In genomic region chr2:1706089-1706841, GRCh38 we compare ENCODE assay signal across 8 cellular contexts. TPM values are rescaled to one million over a fixed set of nuclear protein-coding genes. Genes with fewer than 3 reads are reported as not detected.
A peak's percentile ranks its signal among the peaks of the same experiment; 100 is the strongest.
DNase-seq lines count a peak whose midpoint lies in the region; TF ChIP-seq lines count a peak whose summit lies in the region.
"Not testable (repeated sequence)": the region's sequence is repeated elsewhere in the genome, so short reads cannot be mapped to it uniquely, and the experiment has no call there.
"Had no signal": no experiment of that assay in that cellular context is flagged by ENCODE, and none has a peak within 500 bp of the region (broad histone marks: within the 10 kb centered on the region; RNA-seq: fewer than 3 reads in every experiment).

No MANE protein-coding gene starts in this region.

- H3K79me2 ChIP-seq in neural progenitor cell (ENCODE audit: low read depth), result peaks cover 19% of the 10 kb centered on the region

- not testable (repeated sequence) for H3K9me3 Mint-ChIP-seq in MCF 10A (ENCODE audit: unreplicated experiment); neural progenitor cell

- H3K4me2 ChIP-seq in neural progenitor cell, result peak overlapping the region; percentile 24

- H3K4me3 Mint-ChIP-seq in MCF 10A (ENCODE audit: unreplicated experiment); neural progenitor cell: not testable (repeated sequence)

- not testable (repeated sequence) for H3K27me3 Mint-ChIP-seq in MCF 10A (ENCODE audit: insufficient read depth, unreplicated experiment); neural progenitor cell (ENCODE audit: insufficient read depth, low read depth)

- H3K36me3 ChIP-seq in neural progenitor cell, result not testable (repeated sequence)

- not testable (repeated sequence) for H3K4me3 ChIP-seq in neural progenitor cell

- not testable (repeated sequence) for H3K9ac ChIP-seq in neural progenitor cell

- POLR2A ChIA-PET in MCF 10A (lab: Yijun Ruan, JAX), result interaction anchor here (0.7 to 4.3 kb wide), 4 partner anchors 15 to 36 kb away, joined by 3 to 48 read pairs (median 22); no protein-coding TSS in a partner anchor

- intact Hi-C loops in MCF 10A (cut with micrococcal nuclease), result loop anchor here (5.0 kb wide), 1 partner anchor 36 kb away; the partner anchor contains the start of gene PXDN

- in situ Hi-C loops in Caki2 (cut with HindIII; ENCODE audit: low pct_unique_long_range_greater_than_20kb, low sequenced_read_pairs), result not testable (repeated sequence)

- BruUV-seq in MCF 10A (replicated peaks; lab: Mats Ljungman, UMichigan), result not testable (repeated sequence)

- H3K4me1 Mint-ChIP-seq in MCF 10A (ENCODE audit: insufficient read depth, unreplicated experiment), result peaks cover 25% of the 10 kb centered on the region
- H3K4me1 Mint-ChIP-seq in neural progenitor cell, result peaks cover 34% of the 10 kb centered on the region

- CTCF ChIA-PET in MCF 10A (lab: Yijun Ruan, JAX), result interaction anchor here (0.6 to 2.9 kb wide), 7 partner anchors 9 to 45 kb away, joined by 3 to 10 read pairs (median 4); no protein-coding TSS in a partner anchor

- not testable (repeated sequence) for H3K36me3 Mint-ChIP-seq in MCF 10A (ENCODE audit: insufficient read depth, unreplicated experiment); neural progenitor cell

- H3K9me3 ChIP-seq in neural progenitor cell (ENCODE audit: low read depth), result not testable (repeated sequence)

- peaks cover 48% of the 10 kb centered on the region for H3K27me3 ChIP-seq in neural progenitor cell

- H4K20me1 ChIP-seq in neural progenitor cell (ENCODE audit: low read depth), result peaks cover 80% of the 10 kb centered on the region

- H3K27ac Mint-ChIP-seq in MCF 10A (ENCODE audit: low read depth, unreplicated experiment), result peak overlapping the region; percentile 42
- H3K27ac Mint-ChIP-seq in neural progenitor cell, result not testable (repeated sequence)

- not testable (repeated sequence) for H3K27ac ChIP-seq in neural progenitor cell

- peaks cover 34% of the 10 kb centered on the region for H3K4me1 ChIP-seq in neural progenitor cell

- not testable (repeated sequence) for H2AFZ ChIP-seq in neural progenitor cell (replicated peaks)

- DNase-seq in Caki2 (ENCODE audit: low read depth), result peak; percentile 60
- DNase-seq in NCI-H1092 (lab: John Stamatoyannopoulos, UW), result peak; percentile 32
- peak; percentile 48 for DNase-seq in NCI-H2081 treated with DMSO at 0.1 percent for 48 hours (lab: John Stamatoyannopoulos, UW)
- DNase-seq in NCI-H2227 (lab: John Stamatoyannopoulos, UW; ENCODE audit: unreplicated experiment), result peak; percentile 14
- peak; percentile 79 for DNase-seq in NCI-H774 (lab: John Stamatoyannopoulos, UW)
- DNase-seq in MCF 10A (ENCODE audit: unreplicated experiment); neural progenitor cell (ENCODE audit: low spot score): not testable (repeated sequence)

- peaks cover 36% of the 10 kb centered on the region for H3F3A ChIP-seq in neural progenitor cell (ENCODE audit: low read depth)

- not testable (repeated sequence) for TF ChIP-seq CTCF in MCF 10A (IDR thresholded peaks at IDR 0.05; ENCODE audit: unreplicated experiment); neural progenitor cell (IDR thresholded peaks at IDR 0.05)

RNA-seq across cellular contexts. Expression of gene PXDN, which starts 38.0 kb away (rescaled TPM):
- total RNA-seq in Caki2 (2014; rRNA removed; shearing (Covaris generic); ENCODE audit: low replicate concordance), result 101 and 131 TPM in 2 replicates
- total RNA-seq in MCF 10A (2022), result 96.1 and 114 TPM in 2 replicates
- 118 and 128 TPM in 2 replicates for total RNA-seq in neural progenitor cell (ENCODE audit: low replicate concordance)
- total RNA-seq: CD4-positive, alpha-beta memory T cell had no signal
